In genomic region chr1:157774412-157774811, GRCh38 we compare ENCODE assay signal across 19 cellular contexts. TPM values are rescaled to one million over a fixed set of nuclear protein-coding genes. Genes with fewer than 3 reads are reported as not detected.
"Had no signal": no experiment of that assay in that cellular context is flagged by ENCODE, and none has a peak within 500 bp of the region (broad histone marks: within the 10 kb centered on the region; RNA-seq: fewer than 3 reads in every experiment).

No MANE protein-coding gene starts in this region.

- H3K36me3 ChIP-seq: left lung, ovary, sigmoid colon, suprapubic skin, upper lobe of left lung, WERI-Rb-1 had no signal

- H3K4me1 ChIP-seq: left lung, sigmoid colon, suprapubic skin had no signal

- H3K27ac Mint-ChIP-seq: activated CD8-positive, alpha-beta T cell treated with anti-CD3 and anti-CD28 coated beads for 36 hours; activated naive CD8-positive, alpha-beta T cell treated with anti-CD3 and anti-CD28 coated beads for 36 hours; activated T-cell treated with anti-CD3 and anti-CD28 coated beads, Interleukin-2, amount 50 U/mL, for 72 hours had no signal

- DNase-seq: activated CD4-positive, alpha-beta T cell treated with anti-CD3 and anti-CD28 coated beads for 4 hours; activated CD8-positive, alpha-beta memory T cell treated with anti-CD3 and anti-CD28 coated beads, Interleukin-2, amount 50 U/mL, for 4 hours; activated CD8-positive, alpha-beta T cell treated with anti-CD3 and anti-CD28 coated beads for 36 hours; activated naive CD8-positive, alpha-beta T cell treated with anti-CD3 and anti-CD28 coated beads for 36 hours; activated T-cell treated with anti-CD3 and anti-CD28 coated beads, Interleukin-2, amount 50 U/mL, for 72 hours; anterior cingulate cortex; cerebellar nuclear complex; dorsolateral prefrontal cortex; glutamatergic neuron; left lung; ovary; sigmoid colon; stimulated activated CD4-positive, alpha-beta T cell treated with anti-CD3 and anti-CD28 coated beads, Interleukin-2, amount 100 ng/mL, for 48 hours; stimulated activated naive CD8-positive, alpha-beta T cell treated with anti-CD3 and anti-CD28 coated beads, Interleukin-15, Interleukin-2, amounts not matched to agents 100 U/mL and 50 U/mL, for 24 hours; T1000; upper lobe of left lung had no signal

- H3K27me3 ChIP-seq: left lung, ovary, sigmoid colon, suprapubic skin, upper lobe of left lung had no signal

- H3K4me3 Mint-ChIP-seq: activated CD8-positive, alpha-beta T cell treated with anti-CD3 and anti-CD28 coated beads for 36 hours; activated naive CD8-positive, alpha-beta T cell treated with anti-CD3 and anti-CD28 coated beads for 36 hours; activated T-cell treated with anti-CD3 and anti-CD28 coated beads, Interleukin-2, amount 50 U/mL, for 72 hours; neural crest cell had no signal

- H3K9me3 ChIP-seq: left lung, ovary, sigmoid colon, suprapubic skin, upper lobe of left lung had no signal

- H3K9me3 Mint-ChIP-seq: activated CD8-positive, alpha-beta T cell treated with anti-CD3 and anti-CD28 coated beads for 36 hours; activated naive CD8-positive, alpha-beta T cell treated with anti-CD3 and anti-CD28 coated beads for 36 hours; activated T-cell treated with anti-CD3 and anti-CD28 coated beads, Interleukin-2, amount 50 U/mL, for 72 hours; neural crest cell had no signal

- H3K27ac ChIP-seq: dorsolateral prefrontal cortex, left lung, ovary, sigmoid colon, suprapubic skin, upper lobe of left lung, WERI-Rb-1 had no signal

- H3K4me3 ChIP-seq: dorsolateral prefrontal cortex, left lung, ovary, sigmoid colon, suprapubic skin, upper lobe of left lung had no signal

- H3K36me3 Mint-ChIP-seq: activated naive CD8-positive, alpha-beta T cell treated with anti-CD3 and anti-CD28 coated beads for 36 hours had no signal

RNA-seq across cellular contexts. Expression of gene FCRL2, which starts 2.5 kb away (rescaled TPM):
- total RNA-seq: activated CD8-positive, alpha-beta T cell treated with anti-CD3 and anti-CD28 coated beads for 36 hours; activated T-cell treated with anti-CD3 and anti-CD28 coated beads, Interleukin-2, amount 50 U/mL, for 72 hours; neural crest cell; sigmoid colon; suprapubic skin had no signal

RNA-seq across cellular contexts. Expression of gene FCRL1, which starts 45.5 kb away (rescaled TPM):
- total RNA-seq: neural crest cell, sigmoid colon, suprapubic skin had no signal
